In the genomic region with DNA sequence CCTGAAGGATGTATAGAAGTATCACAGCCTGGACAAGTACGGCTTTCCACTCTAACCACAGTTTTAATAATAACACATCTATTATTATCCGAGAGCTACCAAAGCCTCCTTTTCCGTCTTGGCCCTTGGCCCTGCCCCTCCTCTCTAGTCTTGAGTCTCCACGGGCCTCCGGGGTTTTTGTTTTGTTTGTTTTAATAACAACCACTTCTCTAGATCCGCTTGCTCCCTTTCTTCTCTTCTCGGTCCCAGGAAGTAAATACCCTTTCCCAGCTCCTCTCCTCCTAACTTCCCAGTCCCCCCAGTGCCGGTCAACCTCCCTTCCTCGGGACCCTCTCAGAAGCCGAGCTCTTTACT, we compare ENCODE assay signal across 9 cellular contexts.
DNase-seq lines count a peak whose midpoint lies in the region; ATAC-seq, FAIRE-seq and TF ChIP-seq lines count a peak whose summit lies in the region.
"Had no signal": no experiment of that assay in that cellular context is flagged by ENCODE, and none has a peak within 500 bp of the region (broad histone marks: within the 10 kb centered on the region; RNA-seq: fewer than 3 reads in every experiment).

No MANE protein-coding gene starts in this region.

- no peak for TF ChIP-seq CTCF in D721Med (IDR thresholded peaks at IDR 0.05; ENCODE audit: insufficient read depth, missing control alignments)

- peak overlapping the region; percentile 85 for H3K27ac ChIP-seq in substantia nigra (ENCODE audit: low read depth, low read length, poor library complexity, severe bottlenecking)
- H3K27ac ChIP-seq: BLaER1 treated with 17β-estradiol and CSF1 and Interleukin-3, amounts not matched to agents 10 nM and 100 nM had no signal

- H3K27me3 ChIP-seq in adipocyte (replicated peaks; ENCODE audit: control insufficient read depth, insufficient read depth, low read length) (no peaks in the 10 kb centered on the region), iPS-15b (ENCODE audit: control insufficient read depth, insufficient read depth, low read length) (no peaks in the 10 kb centered on the region)

- H3K4me3 ChIP-seq in adipocyte (ENCODE audit: low read length) (peak overlapping the region; percentile 99), iPS-15b (ENCODE audit: low read depth, low read length) (peak overlapping the region; percentile 90)
- H3K4me3 ChIP-seq: BLaER1 treated with 17β-estradiol and CSF1 and Interleukin-3, amounts not matched to agents 10 nM and 100 nM had no signal

- H3K9ac ChIP-seq in adipocyte (ENCODE audit: low read length) (peak overlapping the region; percentile 95), iPS-15b (ENCODE audit: low read depth, low read length) (peak overlapping the region; percentile 55)
- H3K9ac ChIP-seq: BLaER1 treated with 17β-estradiol and CSF1 and Interleukin-3, amounts not matched to agents 10 nM and 100 nM had no signal

- peak; percentile 28 for DNase-seq in NCI-H2196 (lab: John Stamatoyannopoulos, UW; ENCODE audit: unreplicated experiment)
- no peak for DNase-seq in NCI-H2196 treated with DMSO at 0.1 percent for 48 hours (lab: John Stamatoyannopoulos, UW; ENCODE audit: unreplicated experiment)
- peak; percentile 71 for DNase-seq in adipocyte (ENCODE audit: low read depth)
- peak in 10 of 49 donors; percentile 7 to 67 (median 28) for DNase-seq in substantia nigra (lab: John Stamatoyannopoulos, UW)
- DNase-seq in D721Med (ENCODE audit: insufficient read length, low spot score), result no peak

- H3K4me1 ChIP-seq in adipocyte (ENCODE audit: control insufficient read depth, insufficient read depth, low read length) (peaks cover 18% of the 10 kb centered on the region), iPS-15b (ENCODE audit: control insufficient read depth, insufficient read depth, low read length) (peaks cover 6% of the 10 kb centered on the region)
- H3K4me1 ChIP-seq: BLaER1 treated with 17β-estradiol and CSF1 and Interleukin-3, amounts not matched to agents 10 nM and 100 nM had no signal

- no peak for ATAC-seq in GM18858 (IDR thresholded peaks at IDR 0.05; ENCODE audit: unreplicated experiment)
- no peak for ATAC-seq in GM19463 (IDR thresholded peaks at IDR 0.05; ENCODE audit: unreplicated experiment)

- no peaks in the 10 kb centered on the region for H3K36me3 ChIP-seq in adipocyte (ENCODE audit: control insufficient read depth, insufficient read depth, low read length, severe bottlenecking)
- H3K36me3 ChIP-seq in iPS-15b (ENCODE audit: control insufficient read depth, insufficient read depth, low read length), result no peaks in the 10 kb centered on the region
- H3K36me3 ChIP-seq: BLaER1 treated with 17β-estradiol and CSF1 and Interleukin-3, amounts not matched to agents 10 nM and 100 nM had no signal

- no peak for FAIRE-seq in D721Med (lab: Jason Lieb, UNC)

- H3K9me3 ChIP-seq in adipocyte (ENCODE audit: control insufficient read depth, low read length) (no peaks in the 10 kb centered on the region), iPS-15b (ENCODE audit: control insufficient read depth, insufficient read depth, low read length) (no peaks in the 10 kb centered on the region)

Comparison
In these comparisons a context has a peak if more than half of its experiments do, and no peak if none do; other contexts are left out.
1. DNase-seq: peak in NCI-H2196 (single experiment) and adipocyte (single experiment); none in NCI-H2196 treated with DMSO at 0.1 percent for 48 hours (single experiment) and D721Med (single experiment).